ENCODE assay signal across 1 cellular context in genomic region chr3:167886690-167887089, GRCh38.
TF ChIP-seq lines count a peak whose summit lies in the region.

No MANE protein-coding gene starts in this region.

TF ChIP-seq in HEK293, 187 proteins besides CTCF, POLR2A, EP300 and RAD21 (continued from another document):
- TF ChIP-seq PRDM1 (tag by site-specific recombination; IDR thresholded peaks at IDR 0.05) = no peak
- peak; percentile 49; the same call in 1 of the 2 replicates for TF ChIP-seq ZNF660 (tag by site-specific recombination; IDR thresholded peaks at IDR 0.05)
- TF ChIP-seq ZNF645 (tag by site-specific recombination; IDR thresholded peaks at IDR 0.05) = no peak
- TF ChIP-seq ZNF335 (tag by site-specific recombination; conservative IDR thresholded peaks at IDR 0.05) = 0 out of 2 replicates have a peak, but pooled peaks have one; percentile 30
TF ChIP-seq in HEK293: peak in this region for 4.
